ENCODE assay signal across 8 cellular contexts in the genomic region with DNA sequence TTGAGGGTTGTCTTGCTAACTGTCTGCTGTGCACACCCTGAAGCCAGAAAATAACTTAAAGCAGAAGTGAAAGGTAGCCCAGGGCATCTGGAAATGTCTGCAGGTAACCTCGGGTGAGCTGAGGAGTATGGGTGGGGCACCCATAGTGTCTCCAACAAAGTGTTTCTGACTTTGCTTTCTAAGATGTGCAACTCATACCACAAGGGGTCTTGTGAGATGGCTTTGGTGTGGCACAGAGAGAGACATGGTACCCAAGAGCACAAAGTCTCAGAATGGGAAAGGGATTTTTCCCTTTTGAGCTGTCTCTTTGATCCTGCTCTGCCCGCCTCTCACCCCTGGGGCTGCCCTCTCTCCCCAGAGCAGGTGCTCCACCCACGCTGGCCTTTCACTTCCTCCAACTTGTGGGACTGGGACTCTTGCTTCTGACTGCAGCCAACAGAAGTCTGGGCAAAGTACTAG. TPM values are rescaled to one million over a fixed set of nuclear protein-coding genes. Genes with fewer than 3 reads are reported as not detected.
DNase-seq lines count a peak whose midpoint lies in the region; ATAC-seq and TF ChIP-seq lines count a peak whose summit lies in the region.

No MANE protein-coding gene starts in this region.

- no peaks in the 10 kb centered on the region for H3K36me3 ChIP-seq in transverse colon

- H3K27me3 ChIP-seq in foreskin keratinocyte (no peaks in the 10 kb centered on the region), transverse colon (no peaks in the 10 kb centered on the region)

- intact Hi-C loops in transverse colon (cut with DNase I; ENCODE audit: low total_unique reads) = no loop called here

- no peak for TF ChIP-seq EP300 in transverse colon (IDR thresholded peaks at IDR 0.05; ENCODE audit: low read depth)

- in situ Hi-C loops in transverse colon (cut with MboI; ENCODE audit: low pct_ligation_motif_present in 1 of 4, low pct_unique_long_range_greater_than_20kb in 1 of 4, low sequenced_read_pairs in 3 of 4) = loop anchor here in 2 of 4 donors (25.0 kb wide), 2 partner anchors 101 to 151 kb away; no protein-coding TSS in a partner anchor

- peak; percentile 55 to 64 for ATAC-seq in activated CD4-positive, CD25-positive, alpha-beta regulatory T cell treated with anti-CD3 and anti-CD28 coated beads, Interleukin-2, amount 50 U/mL, for 24 hours
- peak; percentile 82 for ATAC-seq in HG02678 (IDR thresholded peaks at IDR 0.05; ENCODE audit: unreplicated experiment)
- peak; percentile 35 for ATAC-seq in foreskin keratinocyte
- no peak for ATAC-seq in SK-N-SH treated with all-trans-retinoic acid at 6 μM for 48 hours

- WGBS in transverse colon (ENCODE audit: low coverage in 1 of 2), 2 donors = 0 to 14% methylated on average over 1 to 3 of the region's 3 CpGs

- no peak for TF ChIP-seq POLR2A in transverse colon (IDR thresholded peaks at IDR 0.05)

- H3K9me3 ChIP-seq in transverse colon = no peaks in the 10 kb centered on the region

- no peak for DNase-seq in activated CD4-positive, CD25-positive, alpha-beta regulatory T cell (lab: John Stamatoyannopoulos, UW)
- DNase-seq in NOMO-1 treated with dmso at 0.1 percent for 144 hours (lab: John Stamatoyannopoulos, UW; ENCODE audit: unreplicated experiment) = peak; percentile 8
- no peak for DNase-seq in foreskin keratinocyte
- peak; percentile 84 for DNase-seq in transverse colon
- DNase-seq in GM03348 (ENCODE audit: low spot score) = no peak

- H3K4me1 ChIP-seq in foreskin keratinocyte (no peaks in the 10 kb centered on the region), transverse colon (peaks cover 9 to 47% (median 15%) of the 10 kb centered on the region in 4 donors)

- H3K27ac ChIP-seq in foreskin keratinocyte (no peak overlapping the region), transverse colon (peak overlapping the region; percentile 47 to 81 (median 76))

- TF ChIP-seq CTCF in foreskin keratinocyte (conservative IDR thresholded peaks at IDR 0.05) = no peak
- TF ChIP-seq CTCF in transverse colon (IDR thresholded peaks at IDR 0.05) = no peak

- H3K4me3 ChIP-seq in transverse colon = peak overlapping the region in 2 of 4 donors; percentile 6 to 14

TF ChIP-seq in SK-N-SH treated with all-trans-retinoic acid at 6 μM for 48 hours, 23 proteins besides CTCF, POLR2A, EP300 and RAD21:
- TF ChIP-seq CSDC2 (CRISPR knock-in tag; IDR thresholded peaks at IDR 0.05) (no peak), PPARA (CRISPR knock-in tag; IDR thresholded peaks at IDR 0.05; ENCODE audit: borderline replicate concordance) (no peak), BACH2 (CRISPR knock-in tag; IDR thresholded peaks at IDR 0.05; ENCODE audit: borderline replicate concordance) (no peak), TOX (CRISPR knock-in tag; IDR thresholded peaks at IDR 0.05; ENCODE audit: borderline replicate concordance) (no peak), ZNF565 (CRISPR knock-in tag; conservative IDR thresholded peaks at IDR 0.05; ENCODE audit: low read depth) (no peak), CSRNP3 (CRISPR knock-in tag; IDR thresholded peaks at IDR 0.05) (no peak)

RNA-seq across cellular contexts. Expression of gene CHD9, which starts 6.9 kb away (rescaled TPM):
- total RNA-seq in foreskin keratinocyte = 26.2 and 28.5 TPM in 2 replicates
- 3.7 and 4.1 TPM in 2 replicates for polyA plus RNA-seq in foreskin keratinocyte
- total RNA-seq in transverse colon = 100 to 1,000 TPM in 1 of 4 donors, 10 to 100 TPM in 3; 37.4 to 112 (median 64.4) TPM

RNA-seq across cellular contexts. Expression of gene CHD9NB, which starts 9.0 kb away (rescaled TPM):
- total RNA-seq in foreskin keratinocyte (0.67 and 0.88 TPM in 2 replicates), transverse colon (1 to 10 TPM in 2 of 4 donors, not detected in 2; 3.0 to 3.1 TPM)
- 0.48 and 0.50 TPM in 2 replicates for polyA plus RNA-seq in foreskin keratinocyte

Comparison
In these comparisons a context has a peak if more than half of its experiments do, and no peak if none do; other contexts are left out.
1. DNase-seq: peak in NOMO-1 treated with dmso at 0.1 percent for 144 hours (single experiment) and transverse colon (single experiment); none in activated CD4-positive, CD25-positive, alpha-beta regulatory T cell (0 of 4), foreskin keratinocyte (0 of 2) and GM03348 (single experiment).